8 cellular contexts compared by ENCODE assay signal in genomic region chr19:41363753-41364545, GRCh38. TPM values are rescaled to one million over a fixed set of nuclear protein-coding genes. Genes with fewer than 3 reads are reported as not detected.
DNase-seq lines count a peak whose midpoint lies in the region; ATAC-seq, FAIRE-seq and TF ChIP-seq lines count a peak whose summit lies in the region.

TSS of gene B9D2 (minus strand) at chr19:41364149. CDS start at chr19:41363519, 630 bp downstream.

- dilution Hi-C loops in keratinocyte (cut with MboI; ENCODE audit: extremely low pct_ligation_motif_present, low sequenced_read_pairs) = no loop called here

- no peaks in the 10 kb centered on the region for H3K9me3 ChIP-seq in keratinocyte (ENCODE audit: control insufficient read depth, low read depth, low read length)

- no peaks in the 10 kb centered on the region for H3K27me3 ChIP-seq in keratinocyte (ENCODE audit: control insufficient read depth, extremely low read depth, insufficient read depth, low read length)

- peak; percentile 97 for DNase-seq in AG10803 (ENCODE audit: low read depth)
- peak; percentile 96 for DNase-seq in NCI-H460 (ENCODE audit: extremely low read depth, low read depth)
- peak; percentile 97 for DNase-seq in activated CD4-positive, CD25-positive, alpha-beta regulatory T cell treated with anti-CD3 and anti-CD28 coated beads, Interleukin-2, amount 50 U/mL, for 72 hours
- peak; percentile 99 for DNase-seq in cerebellum (ENCODE audit: low spot score)
- peak; percentile 97 for DNase-seq in keratinocyte (ENCODE audit: low read depth, low spot score)
- peak; percentile 94 to 96 for DNase-seq in stimulated activated CD4-positive, alpha-beta T cell treated with anti-CD3 and anti-CD28 coated beads, Interleukin-15, amount 100 ng/mL, for 1 hour (ENCODE audit: low read depth in 1 of 2, low spot score in 1 of 2)

- H3K4me3 ChIP-seq in AG10803 (ENCODE audit: low read length) = peak within 1 kb of the TSS; percentile 93
- peak within 1 kb of the TSS; percentile 70 to 88 (median 74) for H3K4me3 ChIP-seq in keratinocyte (ENCODE audit: control insufficient read depth in 2 of 3, extremely low read depth in 1 of 3, insufficient read depth in 2 of 3, low read depth in 1 of 3, low read length in 3 of 3)

- no peaks in the 10 kb centered on the region for H3K36me3 ChIP-seq in keratinocyte (ENCODE audit: control insufficient read depth in 2 of 2, extremely low read depth in 1 of 2, insufficient read depth in 2 of 2, low read length in 2 of 2)

- FAIRE-seq in keratinocyte (lab: Jason Lieb, UNC) = peak; percentile 78

- TF ChIP-seq CTCF in AG10803 (conservative IDR thresholded peaks at IDR 0.05; ENCODE audit: low read length) (no peak), keratinocyte (optimal IDR thresholded peaks at IDR 0.05 in 1 of 3, IDR thresholded peaks at IDR 0.05 in 1 of 3, conservative IDR thresholded peaks at IDR 0.05 in 1 of 3; ENCODE audit: extremely low read depth in 1 of 3, insufficient read depth in 2 of 3, low read length in 3 of 3) (no peak)

- peak within 1 kb of the TSS; percentile 91 for H3K4me2 ChIP-seq in keratinocyte (ENCODE audit: control insufficient read depth, extremely low read depth, insufficient read depth, low read depth, low read length)

- H2AFZ ChIP-seq in keratinocyte (ENCODE audit: control insufficient read depth, low read length) = peak within 1 kb of the TSS; percentile 83

- H3K4me1 ChIP-seq in keratinocyte (ENCODE audit: control insufficient read depth, extremely low read depth, insufficient read depth, low read length) = peaks cover 26% of the 10 kb centered on the region

- peak within 1 kb of the TSS; percentile 91 for H3K9ac ChIP-seq in keratinocyte (ENCODE audit: control insufficient read depth, extremely low read depth, insufficient read depth, low read length)

- peak; percentile 69 for ATAC-seq in GM19043 (IDR thresholded peaks at IDR 0.05; ENCODE audit: low read depth, unreplicated experiment)
- ATAC-seq in HG03378 (IDR thresholded peaks at IDR 0.05; ENCODE audit: unreplicated experiment) = peak; percentile 74

- no peaks in the 10 kb centered on the region for H4K20me1 ChIP-seq in keratinocyte (ENCODE audit: control insufficient read depth, extremely low read depth, insufficient read depth, low read length)

- peaks cover 10% of the 10 kb centered on the region for H3K79me2 ChIP-seq in keratinocyte (ENCODE audit: control insufficient read depth, insufficient read depth, low read length)

- peak within 1 kb of the TSS; percentile 82 for H3K27ac ChIP-seq in keratinocyte (ENCODE audit: control insufficient read depth, insufficient read depth, low read length)

- H3K9me1 ChIP-seq in keratinocyte (ENCODE audit: control insufficient read depth, extremely low read depth, insufficient read depth, low read length) = peaks cover 2% of the 10 kb centered on the region

RNA-seq across cellular contexts. Expression of gene B9D2, which starts in this region (rescaled TPM):
- total RNA-seq in NCI-H460 (2014; rRNA removed; shearing (Covaris generic)) = 3.1 and 3.9 TPM in 2 replicates
- polyA plus RNA-seq in NCI-H460 (2014; cell fraction: nucleus; rRNA removed) = 3.2 and 4.1 TPM in 2 replicates
- 2.4 TPM for total RNA-seq in cerebellum
- 2.8 to 3.4 TPM (median 3.0 TPM) in 3 replicates for polyA plus RNA-seq in keratinocyte
- polyA plus RNA-seq in keratinocyte (2011; ENCODE audit: low read depth) = 0.59 TPM
- polyA plus RNA-seq in keratinocyte (2011; cell fraction: cytosol; rRNA removed) = 1.5 and 3.5 TPM in 2 replicates
- polyA plus RNA-seq in keratinocyte (2011; cell fraction: nucleus; rRNA removed) = 1.8 and 2.4 TPM in 2 replicates
- 2.8 and 4.8 TPM in 2 replicates for polyA plus RNA-seq in keratinocyte (2012; ENCODE audit: low replicate concordance)
- 0.76 to 1.8 TPM (median 1.6 TPM) in 3 replicates for polyA minus RNA-seq in keratinocyte
- polyA minus RNA-seq in keratinocyte (2011; cell fraction: cytosol; rRNA and poly(A)+ RNA removed) = 6.7 TPM
- 1.0 and 1.2 TPM in 2 replicates for polyA minus RNA-seq in keratinocyte (2011; cell fraction: nucleus; rRNA and poly(A)+ RNA removed)

Comparison
In these comparisons a context has a peak if more than half of its experiments do, and no peak if none do; other contexts are left out.
1. Peak in every context shown above with its lines: DNase-seq, ATAC-seq, H3K4me3 ChIP-seq and H3K27ac ChIP-seq.